ENCODE assay signal across 21 cellular contexts in the genomic region with DNA sequence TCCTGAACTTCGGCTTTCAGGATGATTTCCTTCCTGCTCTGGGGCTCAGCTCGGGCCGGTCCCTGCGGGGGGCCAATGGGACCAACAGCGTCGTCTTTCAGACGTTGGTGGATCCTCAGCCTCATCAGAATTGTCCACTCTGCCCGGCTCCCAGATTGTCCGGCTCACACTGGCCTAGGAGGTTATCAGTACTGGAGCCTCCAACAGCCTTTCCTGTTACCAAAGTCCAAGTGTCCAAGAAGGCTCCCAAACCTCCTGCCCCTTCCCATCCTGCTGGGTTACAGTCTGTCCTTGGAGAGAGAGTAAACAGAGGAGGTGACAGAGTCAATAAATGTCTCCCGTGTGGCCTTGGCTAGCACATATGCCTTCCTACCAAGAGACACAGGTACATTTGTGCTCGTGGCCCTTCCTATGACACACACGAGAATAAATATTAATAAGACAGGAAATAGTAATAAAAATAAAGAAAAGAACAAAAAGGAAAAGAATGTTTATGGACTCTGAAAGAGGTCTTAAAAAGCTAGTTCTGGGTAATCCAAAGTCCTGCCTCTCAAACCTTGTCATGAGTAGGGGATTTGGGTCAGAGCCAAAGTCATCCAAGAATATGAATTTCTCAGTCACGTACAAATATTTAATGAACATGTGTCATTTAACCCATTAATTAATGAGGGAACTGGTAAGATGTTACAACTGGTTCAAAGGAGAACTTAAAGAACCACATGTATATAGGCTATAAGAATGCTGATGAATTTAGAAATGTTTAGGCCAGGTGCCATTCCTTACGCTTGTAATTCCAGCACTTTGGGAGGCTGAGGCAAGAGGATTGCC.
DNase-seq lines count a peak whose midpoint lies in the region; ATAC-seq and TF ChIP-seq lines count a peak whose summit lies in the region.
"Had no signal": no experiment of that assay in that cellular context is flagged by ENCODE, and none has a peak within 500 bp of the region (broad histone marks: within the 10 kb centered on the region; RNA-seq: fewer than 3 reads in every experiment).

No MANE protein-coding gene starts in this region.

- H2BK120ac ChIP-seq in trophoblast cell (ENCODE audit: insufficient read depth, low read length, poor library complexity) = peak overlapping the region; percentile 49

- H2BK5ac ChIP-seq in trophoblast cell (ENCODE audit: low read depth, low read length, poor library complexity) = no peak overlapping the region

- H3K27me3 ChIP-seq in hepatocyte (no peaks in the 10 kb centered on the region), trophoblast cell (ENCODE audit: insufficient read depth, low read length) (no peaks in the 10 kb centered on the region)
- H3K27me3 ChIP-seq: esophagus squamous epithelium, gastroesophageal sphincter, ovary, thyroid gland had no signal

- H2AFZ ChIP-seq in hepatocyte = no peak overlapping the region
- H2AFZ ChIP-seq in trophoblast cell (ENCODE audit: insufficient read depth, low read length, poor library complexity) = no peak overlapping the region

- POLR2A ChIA-PET in HEK293 (lab: Yijun Ruan, JAX) = no interaction called here

- H3K9me3 ChIP-seq in HEK293 (ENCODE audit: control insufficient read depth, insufficient read depth, low read depth, low read length) (no peaks in the 10 kb centered on the region), hepatocyte (ENCODE audit: low read depth) (no peaks in the 10 kb centered on the region), trophoblast cell (ENCODE audit: insufficient read depth, low read depth, low read length) (no peaks in the 10 kb centered on the region)
- H3K9me3 ChIP-seq: esophagus squamous epithelium, gastroesophageal sphincter, ovary, thyroid gland had no signal

- H4K12ac ChIP-seq in trophoblast cell (ENCODE audit: low read depth, low read length) = no peak overlapping the region

- ATAC-seq in GM18520 (IDR thresholded peaks at IDR 0.05; ENCODE audit: unreplicated experiment) = no peak
- ATAC-seq in HG02970 (IDR thresholded peaks at IDR 0.05; ENCODE audit: low FRiP score, unreplicated experiment) = no peak
- ATAC-seq: gastroesophageal sphincter had no signal

- no peak overlapping the region for H3K27ac ChIP-seq in HEK293 (ENCODE audit: extremely low read depth, low read depth, low read length)
- H3K27ac ChIP-seq in hepatocyte = peak overlapping the region; percentile 60
- H3K27ac ChIP-seq in trophoblast cell (ENCODE audit: low read depth, low read length) = no peak overlapping the region
- H3K27ac ChIP-seq: esophagus squamous epithelium, gastroesophageal sphincter, ovary, thyroid gland had no signal

- CTCF ChIA-PET in HEK293 (lab: Yijun Ruan, JAX) = no interaction called here

- peaks cover 9% of the 10 kb centered on the region for H3K79me1 ChIP-seq in trophoblast cell (ENCODE audit: low read length)

- no peaks in the 10 kb centered on the region for H3K79me2 ChIP-seq in hepatocyte
- H3K79me2 ChIP-seq in trophoblast cell (ENCODE audit: control insufficient read depth, insufficient read depth, low read length, poor library complexity) = peaks cover 2% of the 10 kb centered on the region

- H3K18ac ChIP-seq in trophoblast cell (ENCODE audit: low read length) = peak overlapping the region; percentile 17

- H3K36me3 ChIP-seq in HEK293 (ENCODE audit: control insufficient read depth in 2 of 2, insufficient read depth in 1 of 2, low read length in 2 of 2) (no peaks in the 10 kb centered on the region), hepatocyte (replicated peaks; ENCODE audit: insufficient read depth, low read depth) (no peaks in the 10 kb centered on the region), trophoblast cell (ENCODE audit: control insufficient read depth in 1 of 2, insufficient read depth in 2 of 2, low read length in 2 of 2) (no peaks in the 10 kb centered on the region)
- H3K36me3 ChIP-seq: esophagus squamous epithelium, gastroesophageal sphincter, ovary, thyroid gland had no signal

- TF ChIP-seq CTCF in HEK293 (tag by site-specific recombination; IDR thresholded peaks at IDR 0.05) (no peak), hepatocyte (IDR thresholded peaks at IDR 0.05; ENCODE audit: poor library complexity) (no peak)

- H3K14ac ChIP-seq in trophoblast cell (ENCODE audit: low read length) = peak overlapping the region; percentile 59

- WGBS in hepatocyte (ENCODE audit: low lambda C conversion rate, missing lambda C conversion rate) = 36% methylated on average over 14 of the region's 14 CpGs
- no CpG with 5 or more reads among the region's 14 CpGs for WGBS in trophoblast cell (ENCODE audit: extremely low coverage, insufficient coverage, insufficient read length)

- peak overlapping the region; percentile 72 for H4K91ac ChIP-seq in trophoblast cell (ENCODE audit: low read depth, low read length)

- H3K4me2 ChIP-seq in hepatocyte = peak overlapping the region; percentile 18
- H3K4me2 ChIP-seq in trophoblast cell (ENCODE audit: low read length) = no peak overlapping the region

- peak overlapping the region; percentile 63 for H4K8ac ChIP-seq in trophoblast cell (ENCODE audit: low read depth, low read length)

- H2AK5ac ChIP-seq in trophoblast cell (ENCODE audit: low read length) = peak overlapping the region; percentile 73

- no peak overlapping the region for H3K4me3 ChIP-seq in HEK293 (ENCODE audit: low read depth, low read length)
- H3K4me3 ChIP-seq in hepatocyte = no peak overlapping the region
- no peak overlapping the region for H3K4me3 ChIP-seq in trophoblast cell (ENCODE audit: low read depth, low read length)
- H3K4me3 ChIP-seq: esophagus squamous epithelium, gastroesophageal sphincter, ovary, thyroid gland had no signal

- H4K20me1 ChIP-seq in hepatocyte (ENCODE audit: insufficient read depth, poor library complexity, severe bottlenecking) = no peaks in the 10 kb centered on the region

- H3K4me1 ChIP-seq in HEK293 (ENCODE audit: control insufficient read depth, insufficient read depth, low read length) (no peaks in the 10 kb centered on the region), hepatocyte (ENCODE audit: insufficient read depth) (peaks cover 33% of the 10 kb centered on the region), trophoblast cell (ENCODE audit: control insufficient read depth in 1 of 2, insufficient read depth in 2 of 2, low read length in 2 of 2) (no peaks in the 10 kb centered on the region)
- H3K4me1 ChIP-seq: gastroesophageal sphincter, thyroid gland had no signal

- H3K9me2 ChIP-seq in hepatocyte (replicated peaks; ENCODE audit: insufficient read depth) = no peaks in the 10 kb centered on the region

- no peak overlapping the region for H3K4ac ChIP-seq in trophoblast cell (ENCODE audit: low read depth, low read length)

- H2BK12ac ChIP-seq in trophoblast cell (ENCODE audit: low read length) = peak overlapping the region; percentile 56

- peak; percentile 78 for DNase-seq in NCI-H510A treated with DMSO at 0.1 percent for 48 hours (lab: John Stamatoyannopoulos, UW)
- peak; percentile 48 for DNase-seq in hepatocyte (ENCODE audit: low spot score)
- no peak for DNase-seq in trophoblast cell
- DNase-seq in NCI-H1694 treated with DMSO at 0.1 percent for 48 hours (lab: John Stamatoyannopoulos, UW) = no peak
- DNase-seq: activated CD4-positive, CD25-positive, alpha-beta regulatory T cell treated with anti-CD3 and anti-CD28 coated beads, Interleukin-2, amount 50 U/mL, for 72 hours; activated naive CD4-positive, alpha-beta T cell treated with anti-CD3 and anti-CD28 coated beads for 36 hours; activated T-cell treated with anti-CD3 and anti-CD28 coated beads, Interleukin-2, amount 50 U/mL, for 48 hours; CD4-positive, alpha-beta T cell; esophagus squamous epithelium; H9; KG1; naive B cell; NCI-H1930; ovary; stimulated activated CD4-positive, alpha-beta T cell treated with anti-CD3 and anti-CD28 coated beads, Interleukin-2, amount 100 ng/mL, for 24 hours; stimulated activated naive CD4-positive, alpha-beta T cell treated with Interleukin-2 at 50 U/mL for 16 hours; thyroid gland had no signal

- H3K9ac ChIP-seq in trophoblast cell (ENCODE audit: low read length) = no peak overlapping the region

- H3K23ac ChIP-seq in trophoblast cell (ENCODE audit: low read length) = no peak overlapping the region

TF ChIP-seq in HEK293, 187 proteins besides CTCF, POLR2A, EP300 and RAD21:
- TF ChIP-seq ZNF571 (tag by site-specific recombination; IDR thresholded peaks at IDR 0.05) (no peak), ZIC2 (tag by site-specific recombination; IDR thresholded peaks at IDR 0.05) (peak; percentile 60), ZNF510 (tag by site-specific recombination; IDR thresholded peaks at IDR 0.05; ENCODE audit: insufficient replicate concordance) (peak; percentile 99)

Comparison
In these comparisons a context has a peak if more than half of its experiments do, and no peak if none do; other contexts are left out.
1. DNase-seq: peak in NCI-H510A treated with DMSO at 0.1 percent for 48 hours (single experiment) and hepatocyte (single experiment); none in trophoblast cell (0 of 2) and NCI-H1694 treated with DMSO at 0.1 percent for 48 hours (single experiment).